ENCODE assay signal across 29 cellular contexts in the genomic region with DNA sequence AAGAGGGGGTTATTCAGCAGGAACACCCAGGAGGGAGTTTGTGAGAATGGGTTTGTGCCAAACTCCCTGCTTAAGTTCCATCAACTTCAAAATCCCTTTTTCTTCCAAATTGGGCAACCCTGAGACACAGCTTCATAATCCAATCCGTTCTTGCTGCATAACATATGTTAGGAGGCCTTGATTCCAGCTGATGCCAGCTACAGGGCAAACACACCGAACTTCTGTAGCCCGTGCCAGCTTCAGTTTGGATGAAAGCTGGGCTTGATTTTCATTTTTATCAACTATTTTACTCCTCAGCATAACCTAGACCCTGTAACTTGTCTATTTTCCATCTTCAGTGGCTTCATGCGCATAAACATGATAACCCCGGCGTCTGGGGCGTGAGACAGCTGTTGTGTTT.
"Had no signal": no experiment of that assay in that cellular context is flagged by ENCODE, and none has a peak within 500 bp of the region (broad histone marks: within the 10 kb centered on the region; RNA-seq: fewer than 3 reads in every experiment).

No MANE protein-coding gene starts in this region.

- H3K36me3 ChIP-seq: colonic mucosa, esophagus muscularis mucosa, esophagus squamous epithelium, gastrocnemius medialis, gastroesophageal sphincter, heart left ventricle, heart right ventricle had no signal

- H3K9me3 ChIP-seq: colonic mucosa, esophagus muscularis mucosa, esophagus squamous epithelium, gastrocnemius medialis, gastroesophageal sphincter, heart left ventricle, heart right ventricle had no signal

- H3K4me1 ChIP-seq: colonic mucosa, esophagus muscularis mucosa, esophagus squamous epithelium, foreskin keratinocyte, gastrocnemius medialis, gastroesophageal sphincter, heart right ventricle had no signal

- FAIRE-seq: colon, endometrium, endothelial cell of umbilical vein, frontal cortex had no signal

- H3K27ac ChIP-seq: colonic mucosa, coronary artery, dorsolateral prefrontal cortex, epithelial cell of prostate, esophagus muscularis mucosa, esophagus squamous epithelium, foreskin keratinocyte, gastrocnemius medialis, gastroesophageal sphincter, heart left ventricle, heart right ventricle had no signal

- H3K27me3 ChIP-seq: colonic mucosa, foreskin keratinocyte had no signal

- H3K9me3 Mint-ChIP-seq: dendritic cell treated with granulocyte-macrophage colony-stimulating factor and Interleukin-4, amounts not matched to agents 40 ng/mL and 50 ng/mL, for 4 days; effector memory CD8-positive, alpha-beta T cell; endodermal cell had no signal

- H3K4me3 Mint-ChIP-seq: dendritic cell treated with granulocyte-macrophage colony-stimulating factor and Interleukin-4, amounts not matched to agents 40 ng/mL and 50 ng/mL, for 4 days; effector memory CD8-positive, alpha-beta T cell; endodermal cell had no signal

- H3K27ac Mint-ChIP-seq: dendritic cell treated with granulocyte-macrophage colony-stimulating factor and Interleukin-4, amounts not matched to agents 40 ng/mL and 50 ng/mL, for 4 days; effector memory CD8-positive, alpha-beta T cell; endodermal cell had no signal

- DNase-seq: colonic mucosa; cortex of kidney; dermis blood vessel endothelial cell; dorsolateral prefrontal cortex; effector CD4-positive, alpha-beta T cell; effector CD8-positive, alpha-beta T cell; effector memory CD4-positive, alpha-beta T cell; effector memory CD8-positive, alpha-beta T cell; endodermal cell; erythroblast; esophagus squamous epithelium; foreskin fibroblast; foreskin keratinocyte; foreskin melanocyte; gastrocnemius medialis; glutamatergic neuron; head of caudate nucleus; heart left ventricle; heart right ventricle had no signal

- H3K4me3 ChIP-seq: colonic mucosa, coronary artery, dorsolateral prefrontal cortex, esophagus muscularis mucosa, esophagus squamous epithelium, gastrocnemius medialis, gastroesophageal sphincter, heart left ventricle, heart right ventricle had no signal

- ATAC-seq: effector memory CD8-positive, alpha-beta T cell; esophagus mucosa; foreskin keratinocyte; gastrocnemius medialis; gastroesophageal sphincter; heart left ventricle; heart right ventricle had no signal
